In genomic region chr11:63032451-63032850, GRCh38 we compare ENCODE assay signal across 30 cellular contexts. TPM values are rescaled to one million over a fixed set of nuclear protein-coding genes. Genes with fewer than 3 reads are reported as not detected.
"Had no signal": no experiment of that assay in that cellular context is flagged by ENCODE, and none has a peak within 500 bp of the region (broad histone marks: within the 10 kb centered on the region; RNA-seq: fewer than 3 reads in every experiment).

No MANE protein-coding gene starts in this region.

- ATAC-seq: activated CD8-positive, alpha-beta T cell treated with anti-CD3 and anti-CD28 coated beads for 36 hours; activated naive CD8-positive, alpha-beta T cell treated with anti-CD3 and anti-CD28 coated beads, Interleukin-2, amount 50 U/mL, for 24 hours had no signal

- H3K9me3 ChIP-seq: ascending aorta had no signal

- DNase-seq: activated B cell treated with CpG ODN at 0.5 μM for 24 hours; activated CD4-positive, alpha-beta memory T cell treated with anti-CD3 and anti-CD28 coated beads for 36 hours; activated CD4-positive, alpha-beta T cell treated with anti-CD3 and anti-CD28 coated beads for 4 hours; activated CD4-positive, alpha-beta T cell treated with anti-CD3 and anti-CD28 coated beads, Interleukin-2, amount 10 ng/mL, durations not matched to agents 24 days and 14 days; activated CD4-positive, alpha-beta T cell treated with anti-CD3 and anti-CD28 coated beads, Interleukin-2, amount 50 U/mL, for 1 hour; activated CD4-positive, alpha-beta T cell treated with anti-CD3 and anti-CD28 coated beads, Interleukin-2, amount 50 U/mL, for 4 hours; activated CD4-positive, CD25-positive, alpha-beta regulatory T cell treated with anti-CD3 and anti-CD28 coated beads, Interleukin-2, amount 50 U/mL, for 72 hours; activated CD8-positive, alpha-beta memory T cell treated with anti-CD3 and anti-CD28 coated beads, Interleukin-2, amount 50 U/mL, for 4 hours; activated CD8-positive, alpha-beta T cell treated with anti-CD3 and anti-CD28 coated beads for 36 hours; activated effector memory CD4-positive, alpha-beta T cell treated with Interleukin-2 at 50 U/mL for 16 hours; activated gamma-delta T cell; activated naive CD4-positive, alpha-beta T cell treated with anti-CD3 and anti-CD28 coated beads, Interleukin-2, amount 10 ng/mL, durations not matched to agents 7 days and 5 days; activated naive CD4-positive, alpha-beta T cell treated with Interleukin-2 at 50 U/mL for 16 hours; activated naive CD8-positive, alpha-beta T cell treated with anti-CD3 and anti-CD28 coated beads, Interleukin-2, amount 10 ng/mL, durations not matched to agents 7 days and 5 days; activated naive CD8-positive, alpha-beta T cell treated with anti-CD3 and anti-CD28 coated beads, Interleukin-2, amount 50 U/mL, for 24 hours; activated T-cell treated with anti-CD3 and anti-CD28 coated beads, Interleukin-2, amount 50 U/mL, for 24 hours; activated T-cell treated with anti-CD3 and anti-CD28 coated beads, Interleukin-2, amount 50 U/mL, for 48 hours; amygdala; anterior cingulate cortex; caudate nucleus; T-helper 1 cell; T-helper 2 cell; T-helper 9 cell had no signal

- H3K36me3 ChIP-seq: ascending aorta, cardiac muscle cell had no signal

- H3K27ac ChIP-seq: ascending aorta, cardiac muscle cell, VCaP had no signal

- H3K27me3 ChIP-seq: ascending aorta, cardiac muscle cell had no signal

- H3K4me1 ChIP-seq: ascending aorta had no signal

- H3K4me3 ChIP-seq: ascending aorta, cardiac muscle cell had no signal

- FAIRE-seq: TTC549 had no signal

RNA-seq across cellular contexts. Expression of gene SLC22A8, which starts 16.8 kb away (rescaled TPM):
- total RNA-seq: activated B cell treated with CpG ODN at 0.5 μM for 24 hours; activated CD4-positive, alpha-beta memory T cell treated with anti-CD3 and anti-CD28 coated beads for 36 hours; activated CD4-positive, alpha-beta T cell treated with anti-CD3 and anti-CD28 coated beads, Interleukin-2, amount 10 ng/mL, durations not matched to agents 24 days and 14 days; activated CD8-positive, alpha-beta memory T cell treated with anti-CD3 and anti-CD28 coated beads for 36 hours; activated CD8-positive, alpha-beta T cell treated with anti-CD3 and anti-CD28 coated beads for 36 hours; activated naive CD8-positive, alpha-beta T cell treated with anti-CD3 and anti-CD28 coated beads, Interleukin-2, amount 10 ng/mL, durations not matched to agents 7 days and 5 days; activated T-helper 2 cell treated with anti-CD3 and anti-CD28 coated beads, Interferon-gamma antibody, Interleukin-2, Interleukin-4, amounts not matched to agents 10 μg/mL and 5 μg/mL and 100 μg/mL, durations not matched to agents 14 hours and 24 hours and 36 hours; ascending aorta; bronchial epithelial cell; cardiac muscle cell had no signal

RNA-seq across cellular contexts. Expression of gene SLC22A6, which starts 47.7 kb away (rescaled TPM):
- total RNA-seq: activated B cell treated with CpG ODN at 0.5 μM for 24 hours; activated CD4-positive, alpha-beta memory T cell treated with anti-CD3 and anti-CD28 coated beads for 36 hours; activated CD4-positive, alpha-beta T cell treated with anti-CD3 and anti-CD28 coated beads, Interleukin-2, amount 10 ng/mL, durations not matched to agents 24 days and 14 days; activated CD8-positive, alpha-beta memory T cell treated with anti-CD3 and anti-CD28 coated beads for 36 hours; activated CD8-positive, alpha-beta T cell treated with anti-CD3 and anti-CD28 coated beads for 36 hours; activated naive CD8-positive, alpha-beta T cell treated with anti-CD3 and anti-CD28 coated beads, Interleukin-2, amount 10 ng/mL, durations not matched to agents 7 days and 5 days; activated T-helper 2 cell treated with anti-CD3 and anti-CD28 coated beads, Interferon-gamma antibody, Interleukin-2, Interleukin-4, amounts not matched to agents 10 μg/mL and 5 μg/mL and 100 μg/mL, durations not matched to agents 14 hours and 24 hours and 36 hours; ascending aorta; bronchial epithelial cell; cardiac muscle cell had no signal
